28 cellular contexts compared by ENCODE assay signal in genomic region chr3:69408542-69408941, GRCh38.
"Had no signal": no experiment of that assay in that cellular context is flagged by ENCODE, and none has a peak within 500 bp of the region (broad histone marks: within the 10 kb centered on the region; RNA-seq: fewer than 3 reads in every experiment).

No MANE protein-coding gene starts in this region.

- H3K27ac ChIP-seq: foreskin keratinocyte, neutrophil, parathyroid adenoma, prostate gland, tibial artery had no signal

- H3K27me3 Mint-ChIP-seq: naive B cell; natural killer cell treated with Interleukin-12 subunit alpha and Interleukin-12 subunit beta and Interleukin-15 and Interleukin-18, amount 100 ng/mL, for 72 hours; stimulated activated naive B cell treated with anti-CD40 and anti-IgM and Interleukin-4, amounts not matched to agents 10 μg/mL and 1 μg/mL and 100 μg/mL, for 72 hours; type B pancreatic cell had no signal

- H3K36me3 ChIP-seq: esophagus muscularis mucosa, neutrophil, prostate gland, right atrium auricular region, sigmoid colon, suprapubic skin, tibial artery had no signal

- H3K27ac Mint-ChIP-seq: immature natural killer cell; mesothelial cell of epicardium; natural killer cell treated with Interleukin-12 subunit alpha and Interleukin-12 subunit beta and Interleukin-15 and Interleukin-18, amount 100 ng/mL, for 72 hours; stimulated activated naive B cell treated with anti-CD40 and anti-IgM and Interleukin-4, amounts not matched to agents 10 μg/mL and 1 μg/mL and 100 μg/mL, for 72 hours; stimulated activated naive CD8-positive, alpha-beta T cell treated with anti-CD3 and anti-CD28 coated beads, Interleukin-15, Interleukin-2, amounts not matched to agents 100 ng/mL and 50 ng/mL, for 24 hours; type B pancreatic cell had no signal

- H3K9me3 ChIP-seq: mucosa of descending colon, neutrophil, prostate gland, sigmoid colon had no signal

- H3K27me3 ChIP-seq: esophagus muscularis mucosa, foreskin keratinocyte, neutrophil, right atrium auricular region, sigmoid colon, suprapubic skin, tibial artery had no signal

- H3K4me3 Mint-ChIP-seq: immature natural killer cell; mesothelial cell of epicardium; naive B cell; natural killer cell treated with Interleukin-12 subunit alpha and Interleukin-12 subunit beta and Interleukin-15 and Interleukin-18, amount 100 ng/mL, for 72 hours; neural crest cell; stimulated activated naive B cell treated with anti-CD40 and anti-IgM and Interleukin-4, amounts not matched to agents 10 μg/mL and 1 μg/mL and 100 μg/mL, for 72 hours; stimulated activated naive CD8-positive, alpha-beta T cell treated with anti-CD3 and anti-CD28 coated beads, Interleukin-15, Interleukin-2, amounts not matched to agents 100 ng/mL and 50 ng/mL, for 24 hours; type B pancreatic cell had no signal

- H3K4me1 ChIP-seq: parathyroid adenoma, prostate gland, tibial artery had no signal

- H3K4me3 ChIP-seq: esophagus muscularis mucosa, mucosa of descending colon, prostate gland, right atrium auricular region, sigmoid colon, skin epidermis, suprapubic skin, tibial artery had no signal

- DNase-seq: cerebellar nuclear complex; effector memory CD4-positive, alpha-beta T cell; foreskin keratinocyte; glutamatergic neuron; hypothalamus; immature natural killer cell; islet precursor cell; kidney glomerular epithelial cell; mesenchymal stem cell; naive B cell; sigmoid colon; stimulated activated CD4-positive, alpha-beta T cell treated with anti-CD3 and anti-CD28 coated beads, Interleukin-15, amount 100 ng/mL, for 24 hours; stimulated activated CD4-positive, alpha-beta T cell treated with anti-CD3 and anti-CD28 coated beads, Interleukin-2, amount 100 ng/mL, for 48 hours; stimulated activated naive B cell treated with anti-CD40 and anti-IgM and Interleukin-4, amounts not matched to agents 10 μg/mL and 1 μg/mL and 100 μg/mL, for 72 hours had no signal

- H3K36me3 Mint-ChIP-seq: immature natural killer cell; mesothelial cell of epicardium; naive B cell; natural killer cell treated with Interleukin-12 subunit alpha and Interleukin-12 subunit beta and Interleukin-15 and Interleukin-18, amount 100 ng/mL, for 72 hours; stimulated activated naive B cell treated with anti-CD40 and anti-IgM and Interleukin-4, amounts not matched to agents 10 μg/mL and 1 μg/mL and 100 μg/mL, for 72 hours; type B pancreatic cell had no signal

- H3K9me3 Mint-ChIP-seq: natural killer cell treated with Interleukin-12 subunit alpha and Interleukin-12 subunit beta and Interleukin-15 and Interleukin-18, amount 100 ng/mL, for 72 hours; type B pancreatic cell had no signal

- ATAC-seq: foreskin keratinocyte; natural killer cell treated with Interleukin-12 subunit alpha and Interleukin-12 subunit beta and Interleukin-15 and Interleukin-18, amount 100 ng/mL, for 72 hours; stimulated activated naive B cell treated with anti-CD40 and anti-IgM and Interleukin-4, amounts not matched to agents 10 μg/mL and 1 μg/mL and 100 μg/mL, for 72 hours had no signal
